ENCODE assay signal across 1 cellular context in the genomic region with DNA sequence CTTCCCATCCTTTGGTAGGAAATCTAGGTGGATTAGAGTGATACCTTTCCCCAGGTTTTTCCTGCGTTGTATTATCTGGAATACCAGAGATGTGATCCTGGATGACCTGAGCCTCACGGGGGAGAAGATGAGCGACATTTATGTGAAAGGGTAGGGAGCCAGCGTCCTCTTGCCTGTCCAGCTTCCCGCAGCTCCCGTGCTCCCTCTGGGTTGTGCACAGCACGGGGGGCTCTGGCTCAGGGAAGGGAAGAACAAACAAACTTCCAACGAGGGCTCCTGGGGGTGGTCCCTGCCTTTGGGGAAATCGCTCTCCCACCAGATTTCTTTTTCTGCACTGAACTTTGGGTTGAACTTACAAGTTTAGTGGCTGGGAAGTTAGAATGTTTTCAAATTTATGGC.
TF ChIP-seq lines count a peak whose summit lies in the region.

No MANE protein-coding gene starts in this region.

TF ChIP-seq in SK-N-SH, 30 proteins besides CTCF, POLR2A, EP300 and RAD21 (continued from another document):
- TF ChIP-seq, protein P1, sequence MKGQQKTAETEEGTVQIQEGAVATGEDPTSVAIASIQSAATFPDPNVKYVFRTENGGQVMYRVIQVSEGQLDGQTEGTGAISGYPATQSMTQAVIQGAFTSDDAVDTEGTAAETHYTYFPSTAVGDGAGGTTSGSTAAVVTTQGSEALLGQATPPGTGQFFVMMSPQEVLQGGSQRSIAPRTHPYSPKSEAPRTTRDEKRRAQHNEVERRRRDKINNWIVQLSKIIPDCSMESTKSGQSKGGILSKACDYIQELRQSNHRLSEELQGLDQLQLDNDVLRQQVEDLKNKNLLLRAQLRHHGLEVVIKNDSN (IDR thresholded peaks at IDR 0.05; ENCODE audit: borderline replicate concordance, low read depth), result no peak
- TF ChIP-seq GATA2 (CRISPR knock-in tag; IDR thresholded peaks at IDR 0.05) (no peak), RXRA (IDR thresholded peaks at IDR 0.05; ENCODE audit: borderline replicate concordance, low read depth) (no peak), FOXJ3 (CRISPR knock-in tag; IDR thresholded peaks at IDR 0.05) (no peak), ELF1 (IDR thresholded peaks at IDR 0.05) (no peak), NRF1 (IDR thresholded peaks at IDR 0.05; ENCODE audit: low read depth, low read length) (no peak), SIN3A (IDR thresholded peaks at IDR 0.05; ENCODE audit: borderline replicate concordance, low read depth, low read length) (no peak)
- TF ChIP-seq, protein P2, sequence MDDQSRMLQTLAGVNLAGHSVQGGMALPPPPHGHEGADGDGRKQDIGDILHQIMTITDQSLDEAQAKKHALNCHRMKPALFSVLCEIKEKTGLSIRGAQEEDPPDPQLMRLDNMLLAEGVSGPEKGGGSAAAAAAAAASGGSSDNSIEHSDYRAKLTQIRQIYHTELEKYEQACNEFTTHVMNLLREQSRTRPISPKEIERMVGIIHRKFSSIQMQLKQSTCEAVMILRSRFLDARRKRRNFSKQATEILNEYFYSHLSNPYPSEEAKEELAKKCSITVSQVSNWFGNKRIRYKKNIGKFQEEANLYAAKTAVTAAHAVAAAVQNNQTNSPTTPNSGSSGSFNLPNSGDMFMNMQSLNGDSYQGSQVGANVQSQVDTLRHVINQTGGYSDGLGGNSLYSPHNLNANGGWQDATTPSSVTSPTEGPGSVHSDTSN (IDR thresholded peaks at IDR 0.05), result no peak
- TF ChIP-seq, protein P3, sequence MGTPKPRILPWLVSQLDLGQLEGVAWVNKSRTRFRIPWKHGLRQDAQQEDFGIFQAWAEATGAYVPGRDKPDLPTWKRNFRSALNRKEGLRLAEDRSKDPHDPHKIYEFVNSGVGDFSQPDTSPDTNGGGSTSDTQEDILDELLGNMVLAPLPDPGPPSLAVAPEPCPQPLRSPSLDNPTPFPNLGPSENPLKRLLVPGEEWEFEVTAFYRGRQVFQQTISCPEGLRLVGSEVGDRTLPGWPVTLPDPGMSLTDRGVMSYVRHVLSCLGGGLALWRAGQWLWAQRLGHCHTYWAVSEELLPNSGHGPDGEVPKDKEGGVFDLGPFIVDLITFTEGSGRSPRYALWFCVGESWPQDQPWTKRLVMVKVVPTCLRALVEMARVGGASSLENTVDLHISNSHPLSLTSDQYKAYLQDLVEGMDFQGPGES (IDR thresholded peaks at IDR 0.05; ENCODE audit: low read depth, low read length), result no peak
- TF ChIP-seq, protein P4, sequence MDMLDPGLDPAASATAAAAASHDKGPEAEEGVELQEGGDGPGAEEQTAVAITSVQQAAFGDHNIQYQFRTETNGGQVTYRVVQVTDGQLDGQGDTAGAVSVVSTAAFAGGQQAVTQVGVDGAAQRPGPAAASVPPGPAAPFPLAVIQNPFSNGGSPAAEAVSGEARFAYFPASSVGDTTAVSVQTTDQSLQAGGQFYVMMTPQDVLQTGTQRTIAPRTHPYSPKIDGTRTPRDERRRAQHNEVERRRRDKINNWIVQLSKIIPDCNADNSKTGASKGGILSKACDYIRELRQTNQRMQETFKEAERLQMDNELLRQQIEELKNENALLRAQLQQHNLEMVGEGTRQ (IDR thresholded peaks at IDR 0.05; ENCODE audit: borderline replicate concordance, low read depth, low read length), result no peak
